ENCODE assay signal across 24 cellular contexts in the genomic region with DNA sequence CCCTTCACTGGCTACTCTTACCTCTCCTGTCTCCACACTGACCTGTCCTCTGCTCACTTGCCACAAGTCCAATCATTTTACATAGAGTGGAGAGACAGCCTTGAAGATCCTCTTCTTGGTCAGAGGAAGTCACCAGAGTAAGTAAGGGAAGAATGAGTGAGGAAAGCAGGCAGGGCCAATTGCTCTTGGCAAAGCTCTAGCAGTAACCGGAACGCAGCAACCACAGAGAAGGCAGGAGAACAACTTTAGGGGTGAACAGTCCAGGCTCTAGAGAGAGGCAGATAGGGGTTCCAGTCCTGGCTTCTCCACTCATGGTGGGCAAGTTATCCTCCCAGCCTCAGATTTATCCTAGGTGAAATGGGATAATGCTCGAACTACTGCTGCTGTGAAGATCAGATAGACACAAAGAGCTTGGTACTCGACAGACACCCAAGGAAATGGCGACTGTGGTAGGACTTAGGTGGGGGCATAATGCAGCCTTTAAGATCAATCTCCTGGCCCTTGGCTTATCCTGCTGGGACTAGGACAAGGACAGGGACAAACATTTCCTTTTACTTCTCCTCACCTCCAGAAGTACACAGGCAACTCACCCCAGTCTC. TPM values are rescaled to one million over a fixed set of nuclear protein-coding genes. Genes with fewer than 3 reads are reported as not detected.
DNase-seq lines count a peak whose midpoint lies in the region; ATAC-seq and TF ChIP-seq lines count a peak whose summit lies in the region.
"Had no signal": no experiment of that assay in that cellular context is flagged by ENCODE, and none has a peak within 500 bp of the region (broad histone marks: within the 10 kb centered on the region; RNA-seq: fewer than 3 reads in every experiment).

No MANE protein-coding gene starts in this region.

- no peaks in the 10 kb centered on the region for H4K20me1 ChIP-seq in neural cell (ENCODE audit: insufficient read depth)

- no peaks in the 10 kb centered on the region for H3K36me3 Mint-ChIP-seq in activated CD4-positive, alpha-beta T cell treated with anti-CD3 and anti-CD28 coated beads, Interleukin-2, amount 10 ng/mL, durations not matched to agents 24 days and 14 days (ENCODE audit: low read depth)
- H3K36me3 Mint-ChIP-seq: CD8-positive, alpha-beta T cell; memory B cell had no signal

- peak; percentile 45 for DNase-seq in activated CD4-positive, alpha-beta T cell treated with anti-CD3 and anti-CD28 coated beads, Interleukin-2, amount 10 ng/mL, durations not matched to agents 24 days and 14 days
- DNase-seq in activated CD4-positive, alpha-beta T cell treated with anti-CD3 and anti-CD28 coated beads for 4 hours, result no peak
- no peak for DNase-seq in heart right ventricle
- no peak for DNase-seq in NCI-H1436 treated with DMSO at 0.1 percent for 48 hours (lab: John Stamatoyannopoulos, UW)
- no peak for DNase-seq in NCI-H446 treated with DMSO at 0.1 percent for 48 hours (lab: John Stamatoyannopoulos, UW)
- DNase-seq in SKM-1 (lab: John Stamatoyannopoulos, UW; ENCODE audit: unreplicated experiment), result no peak
- no peak for DNase-seq in DMS153 (lab: John Stamatoyannopoulos, UW)
- DNase-seq: activated CD4-positive, alpha-beta T cell treated with anti-CD3 and anti-CD28 coated beads for 1 hour; activated CD8-positive, alpha-beta memory T cell treated with anti-CD3 and anti-CD28 coated beads for 24 hours; activated naive CD4-positive, alpha-beta T cell treated with anti-CD3 and anti-CD28 coated beads for 36 hours; activated T-cell treated with anti-CD3 and anti-CD28 coated beads, Interleukin-2, amount 50 U/mL, for 4 hours; CD8-positive, alpha-beta T cell; DMS79 treated with DMSO at 0.1 percent for 48 hours; effector CD4-positive, alpha-beta T cell; foreskin keratinocyte; HFFc6; Kasumi-1; NCI-H187 treated with DMSO at 0.1 percent for 48 hours; OCI-M1; SHP77 treated with DMSO at 0.1 percent for 48 hours; stimulated activated CD4-positive, alpha-beta T cell treated with anti-CD3 and anti-CD28 coated beads, Interleukin-1b, Interleukin-23, amount 100 ng/mL, for 48 hours had no signal

- 80 to 84% methylated on average over 5 of the region's 5 CpGs for WGBS in heart right ventricle, 2 donors

- no peak for TF ChIP-seq EP300 in neural cell (conservative IDR thresholded peaks at IDR 0.05; ENCODE audit: poor library complexity, severe bottlenecking)

- no peak overlapping the region for H3K4me3 Mint-ChIP-seq in activated CD4-positive, alpha-beta T cell treated with anti-CD3 and anti-CD28 coated beads, Interleukin-2, amount 10 ng/mL, durations not matched to agents 24 days and 14 days
- H3K4me3 Mint-ChIP-seq: activated naive CD4-positive, alpha-beta T cell treated with anti-CD3 and anti-CD28 coated beads for 36 hours; activated T-cell treated with anti-CD3 and anti-CD28 coated beads, Interleukin-2, amount 50 U/mL, for 4 hours; CD8-positive, alpha-beta T cell; HFFc6; memory B cell had no signal

- peaks cover 5 to 45% (median 16%) of the 10 kb centered on the region in 9 donors for H3K4me1 ChIP-seq in heart right ventricle
- H3K4me1 ChIP-seq: foreskin keratinocyte had no signal

- H3K9me3 ChIP-seq in heart right ventricle, result peaks cover 0 to 4% (median 0%) of the 10 kb centered on the region in 11 donors
- H3K9me3 ChIP-seq in neural cell (ENCODE audit: low read length), result peaks cover 9% of the 10 kb centered on the region

- H3K4me3 ChIP-seq in heart right ventricle (peak overlapping the region in 1 of 10 donors; percentile 38), neural cell (ENCODE audit: low read length) (peak overlapping the region; percentile 50)

- no peaks in the 10 kb centered on the region for H3K4me1 Mint-ChIP-seq in activated CD4-positive, alpha-beta T cell treated with anti-CD3 and anti-CD28 coated beads, Interleukin-2, amount 10 ng/mL, durations not matched to agents 24 days and 14 days
- H3K4me1 Mint-ChIP-seq: memory B cell had no signal

- H3K9me3 Mint-ChIP-seq in activated CD4-positive, alpha-beta T cell treated with anti-CD3 and anti-CD28 coated beads, Interleukin-2, amount 10 ng/mL, durations not matched to agents 24 days and 14 days, result no peaks in the 10 kb centered on the region
- H3K9me3 Mint-ChIP-seq: activated naive CD4-positive, alpha-beta T cell treated with anti-CD3 and anti-CD28 coated beads for 36 hours; activated T-cell treated with anti-CD3 and anti-CD28 coated beads, Interleukin-2, amount 50 U/mL, for 4 hours; CD8-positive, alpha-beta T cell had no signal

- intact Hi-C loops in activated CD4-positive, alpha-beta T cell treated with anti-CD3 and anti-CD28 coated beads, Interleukin-2, amount 10 ng/mL, durations not matched to agents 24 days and 14 days (cut with micrococcal nuclease), result no loop called here
- intact Hi-C loops in heart right ventricle (cut with DNase I), result loop anchor here in 3 of 10 donors (5.0 to 10.0 kb wide), 5 partner anchors 65 to 192 kb away; no protein-coding TSS in a partner anchor

- TF ChIP-seq RAD21 in neural cell (conservative IDR thresholded peaks at IDR 0.05), result no peak

- no peak overlapping the region for H3K9ac ChIP-seq in neural cell (ENCODE audit: low read length)

- no peak overlapping the region for H2AFZ ChIP-seq in neural cell (ENCODE audit: low read depth, low read length)

- peaks cover 31% of the 10 kb centered on the region for H3K27me3 Mint-ChIP-seq in activated CD4-positive, alpha-beta T cell treated with anti-CD3 and anti-CD28 coated beads, Interleukin-2, amount 10 ng/mL, durations not matched to agents 24 days and 14 days

- H3K36me3 ChIP-seq in heart right ventricle, result peaks cover 0 to 17% (median 0%) of the 10 kb centered on the region in 9 donors
- H3K36me3 ChIP-seq in neural cell (ENCODE audit: insufficient read depth, low read length), result no peaks in the 10 kb centered on the region

- ATAC-seq in heart right ventricle, result no peak
- ATAC-seq: activated T-cell treated with anti-CD3 and anti-CD28 coated beads, Interleukin-2, amount 50 U/mL, for 4 hours; CD8-positive, alpha-beta T cell had no signal

- H3K79me2 ChIP-seq in neural cell (replicated peaks; ENCODE audit: insufficient read depth, low read length), result no peaks in the 10 kb centered on the region

- H3K27me3 ChIP-seq in heart right ventricle (peaks cover 0 to 36% (median 9%) of the 10 kb centered on the region in 7 donors), neural cell (ENCODE audit: insufficient read depth, low read depth, low read length) (peaks cover 53% of the 10 kb centered on the region)

- peak overlapping the region in 9 of 10 donors; percentile 31 to 89 (median 85) for H3K27ac ChIP-seq in heart right ventricle
- H3K27ac ChIP-seq in neural cell (ENCODE audit: low read length), result no peak overlapping the region
- H3K27ac ChIP-seq: foreskin keratinocyte had no signal

- no peak overlapping the region for H3K4me2 ChIP-seq in neural cell (ENCODE audit: low read length)

- TF ChIP-seq CTCF in heart right ventricle (IDR thresholded peaks at IDR 0.05) (no peak), neural cell (IDR thresholded peaks at IDR 0.05; ENCODE audit: poor library complexity, severe bottlenecking) (no peak)

- H3F3A ChIP-seq in neural cell (ENCODE audit: insufficient read depth, low read length, poor library complexity, severe bottlenecking), result no peaks in the 10 kb centered on the region

- H3K9me2 ChIP-seq in neural cell (ENCODE audit: insufficient read depth, low read length), result no peaks in the 10 kb centered on the region

- H3K27ac Mint-ChIP-seq in activated CD4-positive, alpha-beta T cell treated with anti-CD3 and anti-CD28 coated beads, Interleukin-2, amount 10 ng/mL, durations not matched to agents 24 days and 14 days, result no peak overlapping the region
- H3K27ac Mint-ChIP-seq: activated naive CD4-positive, alpha-beta T cell treated with anti-CD3 and anti-CD28 coated beads for 36 hours; CD8-positive, alpha-beta T cell; HFFc6; memory B cell had no signal

TF ChIP-seq in neural cell, 6 proteins besides CTCF, POLR2A, EP300 and RAD21:
- TF ChIP-seq EZH2 (IDR thresholded peaks at IDR 0.05; ENCODE audit: borderline replicate concordance, insufficient read depth, low read length, poor library complexity, severe bottlenecking) (no peak), SMC3 (conservative IDR thresholded peaks at IDR 0.05; ENCODE audit: poor library complexity) (no peak), MXI1 (conservative IDR thresholded peaks at IDR 0.05; ENCODE audit: poor library complexity, severe bottlenecking) (no peak), TAF1 (IDR thresholded peaks at IDR 0.05; ENCODE audit: low read depth) (no peak), POLR2AphosphoS5 (IDR thresholded peaks at IDR 0.05) (no peak)
- TF ChIP-seq, protein P1, sequence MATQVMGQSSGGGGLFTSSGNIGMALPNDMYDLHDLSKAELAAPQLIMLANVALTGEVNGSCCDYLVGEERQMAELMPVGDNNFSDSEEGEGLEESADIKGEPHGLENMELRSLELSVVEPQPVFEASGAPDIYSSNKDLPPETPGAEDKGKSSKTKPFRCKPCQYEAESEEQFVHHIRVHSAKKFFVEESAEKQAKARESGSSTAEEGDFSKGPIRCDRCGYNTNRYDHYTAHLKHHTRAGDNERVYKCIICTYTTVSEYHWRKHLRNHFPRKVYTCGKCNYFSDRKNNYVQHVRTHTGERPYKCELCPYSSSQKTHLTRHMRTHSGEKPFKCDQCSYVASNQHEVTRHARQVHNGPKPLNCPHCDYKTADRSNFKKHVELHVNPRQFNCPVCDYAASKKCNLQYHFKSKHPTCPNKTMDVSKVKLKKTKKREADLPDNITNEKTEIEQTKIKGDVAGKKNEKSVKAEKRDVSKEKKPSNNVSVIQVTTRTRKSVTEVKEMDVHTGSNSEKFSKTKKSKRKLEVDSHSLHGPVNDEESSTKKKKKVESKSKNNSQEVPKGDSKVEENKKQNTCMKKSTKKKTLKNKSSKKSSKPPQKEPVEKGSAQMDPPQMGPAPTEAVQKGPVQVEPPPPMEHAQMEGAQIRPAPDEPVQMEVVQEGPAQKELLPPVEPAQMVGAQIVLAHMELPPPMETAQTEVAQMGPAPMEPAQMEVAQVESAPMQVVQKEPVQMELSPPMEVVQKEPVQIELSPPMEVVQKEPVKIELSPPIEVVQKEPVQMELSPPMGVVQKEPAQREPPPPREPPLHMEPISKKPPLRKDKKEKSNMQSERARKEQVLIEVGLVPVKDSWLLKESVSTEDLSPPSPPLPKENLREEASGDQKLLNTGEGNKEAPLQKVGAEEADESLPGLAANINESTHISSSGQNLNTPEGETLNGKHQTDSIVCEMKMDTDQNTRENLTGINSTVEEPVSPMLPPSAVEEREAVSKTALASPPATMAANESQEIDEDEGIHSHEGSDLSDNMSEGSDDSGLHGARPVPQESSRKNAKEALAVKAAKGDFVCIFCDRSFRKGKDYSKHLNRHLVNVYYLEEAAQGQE (IDR thresholded peaks at IDR 0.05; ENCODE audit: borderline replicate concordance), result no peak
TF ChIP-seq in neural cell: peak in this region for 0.

RNA-seq across cellular contexts. Expression of gene ADAMTSL3, which starts 1.2 kb away (rescaled TPM):
- not detected in 2 replicates for total RNA-seq in activated CD4-positive, alpha-beta T cell treated with anti-CD3 and anti-CD28 coated beads, Interleukin-2, amount 10 ng/mL, durations not matched to agents 24 days and 14 days
- 10 to 100 TPM in 7 of 10 donors, 1 to 10 TPM in 3; 4.3 to 15.4 (median 11.3) TPM for total RNA-seq in heart right ventricle
- polyA plus RNA-seq in heart right ventricle (1 to 10 TPM; 1.6 to 1.9 TPM), neural cell (0.28 and 0.51 TPM in 2 replicates)
- polyA minus RNA-seq in neural cell, result 1.5 and 1.7 TPM in 2 replicates
- total RNA-seq: activated naive CD4-positive, alpha-beta T cell treated with anti-CD3 and anti-CD28 coated beads for 36 hours; activated T-cell treated with anti-CD3 and anti-CD28 coated beads, Interleukin-2, amount 50 U/mL, for 4 hours; CD8-positive, alpha-beta T cell; foreskin keratinocyte; HFFc6; HT1080 had no signal
